In the genomic region with DNA sequence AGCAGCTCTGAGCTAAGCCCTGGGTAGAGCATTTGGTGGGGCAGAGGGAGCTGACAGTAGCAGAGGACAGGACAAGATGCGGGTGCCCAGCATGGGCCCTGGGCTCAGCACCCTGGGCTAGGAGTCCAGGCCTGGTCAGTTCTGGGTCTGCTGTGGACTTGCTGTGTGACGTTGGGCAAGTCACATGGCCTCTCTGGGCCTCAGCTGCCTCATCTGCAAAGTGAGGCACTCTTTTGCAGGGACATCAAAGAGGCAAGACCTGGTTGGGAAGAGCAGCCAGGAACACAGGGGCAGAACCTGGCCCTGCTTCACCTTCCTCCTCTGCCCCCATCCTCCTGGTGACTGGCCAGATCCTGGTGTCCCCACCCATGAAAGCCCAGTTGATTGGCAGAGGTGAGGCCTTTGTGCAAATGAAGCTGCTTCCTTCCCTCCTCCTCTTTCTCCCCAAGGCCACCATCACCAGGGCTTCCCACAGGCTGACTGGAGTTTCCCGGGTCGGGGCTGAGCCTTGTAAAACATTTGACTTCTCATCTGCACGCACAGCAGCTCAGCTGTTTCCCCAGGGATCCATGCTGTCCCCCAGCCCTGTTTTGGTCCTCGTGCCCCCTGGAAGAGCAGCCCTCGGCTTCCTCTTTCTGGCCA, we compare ENCODE assay signal across 18 cellular contexts.
DNase-seq lines count a peak whose midpoint lies in the region; FAIRE-seq and TF ChIP-seq lines count a peak whose summit lies in the region.
"Had no signal": no experiment of that assay in that cellular context is flagged by ENCODE, and none has a peak within 500 bp of the region (broad histone marks: within the 10 kb centered on the region; RNA-seq: fewer than 3 reads in every experiment).

No MANE protein-coding gene starts in this region.

- H3K27me3 ChIP-seq in mammary epithelial cell (ENCODE audit: insufficient read depth, low read length) = peaks cover 1% of the 10 kb centered on the region
- H3K27me3 ChIP-seq: body of pancreas had no signal

- 72% methylated on average over 6 of the region's 7 CpGs for WGBS in mammary epithelial cell (ENCODE audit: low coverage, missing lambda C conversion rate)

- POLR2A ChIA-PET in HEK293T (lab: Yijun Ruan, JAX) = no interaction called here

- no peaks in the 10 kb centered on the region for H3K79me2 ChIP-seq in mammary epithelial cell (ENCODE audit: insufficient read depth, low read length)

- intact Hi-C loops in mammary epithelial cell (cut with micrococcal nuclease) = no loop called here

- no peak overlapping the region for H3K4me3 ChIP-seq in mammary epithelial cell (replicated peaks in 1 of 3; ENCODE audit: insufficient read depth in 1 of 3, low read depth in 2 of 3, low read length in 3 of 3)
- H3K4me3 ChIP-seq: body of pancreas, esophagus squamous epithelium, SJCRH30, thoracic aorta had no signal

- TF ChIP-seq CTCF in mammary epithelial cell (conservative IDR thresholded peaks at IDR 0.05 in 1 of 2, IDR thresholded peaks at IDR 0.05 in 1 of 2; ENCODE audit: extremely low read depth in 1 of 2, insufficient read depth in 1 of 2, low read depth in 1 of 2, low read length in 2 of 2) (no peak), nephron progenitor cell (IDR thresholded peaks at IDR 0.05) (no peak)

- H3K36me3 Mint-ChIP-seq in nephron progenitor cell (ENCODE audit: low read depth) = no peaks in the 10 kb centered on the region
- H3K36me3 Mint-ChIP-seq: activated naive CD8-positive, alpha-beta T cell had no signal

- no peak overlapping the region for H3K27ac Mint-ChIP-seq in nephron progenitor cell
- H3K27ac Mint-ChIP-seq: activated naive CD8-positive, alpha-beta T cell; activated T-cell treated with anti-CD3 and anti-CD28 coated beads, Interleukin-2, amount 50 U/mL, for 24 hours; dendritic cell treated with granulocyte-macrophage colony-stimulating factor and Interleukin-4, amounts not matched to agents 40 ng/mL and 50 ng/mL, for 4 days had no signal

- no peaks in the 10 kb centered on the region for H3K4me1 ChIP-seq in mammary epithelial cell (ENCODE audit: insufficient read depth, low read length)
- H3K4me1 ChIP-seq: body of pancreas, esophagus squamous epithelium had no signal

- no peak overlapping the region for H3K9ac ChIP-seq in mammary epithelial cell (ENCODE audit: insufficient read depth, low read length)

- CTCF ChIA-PET in HEK293T (lab: Yijun Ruan, JAX) = no interaction called here
- CTCF ChIA-PET in mammary epithelial cell (lab: Charles Lee; ENCODE audit: low non-redundant PET) = no interaction called here

- no TSS peak for BruUV-seq in mammary epithelial cell (replicated peaks; lab: Mats Ljungman, UMichigan)

- FAIRE-seq in urothelium cell line (lab: Jason Lieb, UNC) = no peak

- H3K27ac ChIP-seq in mammary epithelial cell (ENCODE audit: insufficient read depth, low read depth, low read length) = no peak overlapping the region
- H3K27ac ChIP-seq: body of pancreas, C4-2B, esophagus squamous epithelium, SJCRH30, thoracic aorta had no signal

- H3K4me1 Mint-ChIP-seq in nephron progenitor cell = peaks cover 30% of the 10 kb centered on the region

- H2AFZ ChIP-seq in mammary epithelial cell (ENCODE audit: low read depth, low read length) = no peak overlapping the region

- H4K20me1 ChIP-seq in mammary epithelial cell (ENCODE audit: insufficient read depth, low read length) = no peaks in the 10 kb centered on the region

- no peaks in the 10 kb centered on the region for H3K36me3 ChIP-seq in mammary epithelial cell (ENCODE audit: insufficient read depth, low read length)
- H3K36me3 ChIP-seq: esophagus squamous epithelium, SJCRH30, thoracic aorta had no signal

- DNase-seq in EH (ENCODE audit: low read depth) = peak; percentile 38
- DNase-seq in HEK293T (ENCODE audit: extremely low spot score) = no peak
- peak; percentile 11 for DNase-seq in mammary epithelial cell
- DNase-seq in nephron progenitor cell = peak; percentile 27
- no peak for DNase-seq in NCI-H524 (lab: John Stamatoyannopoulos, UW)
- no peak for DNase-seq in germinal center (ENCODE audit: low spot score)
- DNase-seq in urothelium cell line (ENCODE audit: low spot score) = no peak
- DNase-seq: activated T-cell treated with anti-CD3 and anti-CD28 coated beads, Interleukin-2, amount 50 U/mL, for 24 hours; body of pancreas; esophagus squamous epithelium; IMR-90; midbrain; NCI-H1105 treated with DMSO at 0.1 percent for 48 hours had no signal

- dilution Hi-C loops in mammary epithelial cell (cut with HindIII; ENCODE audit: low sequenced_read_pairs) = no loop called here

- H3K9me3 Mint-ChIP-seq in nephron progenitor cell = no peaks in the 10 kb centered on the region
- H3K9me3 Mint-ChIP-seq: activated T-cell treated with anti-CD3 and anti-CD28 coated beads, Interleukin-2, amount 50 U/mL, for 24 hours; dendritic cell treated with granulocyte-macrophage colony-stimulating factor and Interleukin-4, amounts not matched to agents 40 ng/mL and 50 ng/mL, for 4 days had no signal

- H3K4me2 ChIP-seq in mammary epithelial cell (ENCODE audit: insufficient read depth, low read depth, low read length) = no peak overlapping the region

- peaks cover 3% of the 10 kb centered on the region for H3K27me3 Mint-ChIP-seq in nephron progenitor cell (ENCODE audit: low read depth, poor library complexity)

- no peaks in the 10 kb centered on the region for H3K9me3 ChIP-seq in mammary epithelial cell (replicated peaks; ENCODE audit: insufficient read depth, low read length)
- H3K9me3 ChIP-seq: body of pancreas, esophagus squamous epithelium, SJCRH30, thoracic aorta had no signal

- in situ Hi-C loops in mammary epithelial cell (cut with MboI; ENCODE audit: low sequenced_read_pairs in 2 of 2) = no loop called here

- H3K4me3 Mint-ChIP-seq in nephron progenitor cell = no peak overlapping the region
- H3K4me3 Mint-ChIP-seq: activated naive CD8-positive, alpha-beta T cell; activated T-cell treated with anti-CD3 and anti-CD28 coated beads, Interleukin-2, amount 50 U/mL, for 24 hours; dendritic cell treated with granulocyte-macrophage colony-stimulating factor and Interleukin-4, amounts not matched to agents 40 ng/mL and 50 ng/mL, for 4 days had no signal

TF ChIP-seq in HEK293T, 16 proteins besides CTCF, POLR2A, EP300 and RAD21:
- peak; percentile 41; the same call in 1 of the 2 replicates for TF ChIP-seq PKNOX1 (IDR thresholded peaks at IDR 0.05)
- TF ChIP-seq L3MBTL2 (conservative IDR thresholded peaks at IDR 0.05) = no peak

Comparison
In these comparisons a context has a peak if more than half of its experiments do, and no peak if none do; other contexts are left out.
1. DNase-seq: peak in EH (single experiment), mammary epithelial cell (single experiment) and nephron progenitor cell (single experiment); none in HEK293T (single experiment), NCI-H524 (0 of 2), germinal center (single experiment) and urothelium cell line (single experiment).